ENCODE assay signal across 9 cellular contexts in genomic region chr1:37323486-37324377, GRCh38.
DNase-seq lines count a peak whose midpoint lies in the region; TF ChIP-seq lines count a peak whose summit lies in the region.
"Had no signal": no experiment of that assay in that cellular context is flagged by ENCODE, and none has a peak within 500 bp of the region (broad histone marks: within the 10 kb centered on the region; RNA-seq: fewer than 3 reads in every experiment).

No MANE protein-coding gene starts in this region.

- TF ChIP-seq CTCF in BJ (IDR thresholded peaks at IDR 0.05; ENCODE audit: insufficient read depth, low read depth, low read length) (peak; percentile 58), GM12873 (IDR thresholded peaks at IDR 0.05; ENCODE audit: insufficient read depth, low read depth, low read length, missing control alignments) (peak; percentile 84), epithelial cell of proximal tubule (conservative IDR thresholded peaks at IDR 0.05; ENCODE audit: low read depth, low read length) (peak; percentile 68)

- no peaks in the 10 kb centered on the region for H3K27me3 ChIP-seq in BJ (ENCODE audit: control insufficient read depth, insufficient read depth, low read length)

- DNase-seq in BJ (ENCODE audit: low read depth) (no peak), OCI-M1 (lab: John Stamatoyannopoulos, UW) (peak; percentile 63), epithelial cell of proximal tubule (ENCODE audit: low read depth) (no peak), medulla oblongata (ENCODE audit: extremely low spot score) (no peak), midbrain (lab: John Stamatoyannopoulos, UW) (no peak), activated gamma-delta T cell (lab: John Stamatoyannopoulos, UW) (no peak)
- peak; percentile 6 for DNase-seq in stimulated activated CD4-positive, alpha-beta T cell treated with anti-CD3 and anti-CD28 coated beads, Interleukin-4, amount 100 ng/mL, for 48 hours (ENCODE audit: low read depth in 2 of 2)

- POLR2A ChIA-PET in BJ (lab: Charles Lee): no interaction called here

- no peaks in the 10 kb centered on the region for H3K36me3 ChIP-seq in BJ (ENCODE audit: control insufficient read depth, insufficient read depth, low read length)

- CTCF ChIA-PET in BJ (lab: Yijun Ruan, JAX): interaction anchor here (0.7 to 0.8 kb wide), 2 partner anchors 9 to 771 kb away, joined by 3 read pairs; no protein-coding TSS in a partner anchor

- H3K4me3 ChIP-seq in BJ (ENCODE audit: low read depth, low read length): no peak overlapping the region
- no peak overlapping the region for H3K4me3 ChIP-seq in epithelial cell of proximal tubule (ENCODE audit: low read depth, low read length)
- H3K4me3 ChIP-seq: lung had no signal

Comparison
In these comparisons a context has a peak if more than half of its experiments do, and no peak if none do; other contexts are left out.
1. DNase-seq: peak in OCI-M1 (single experiment) and stimulated activated CD4-positive, alpha-beta T cell treated with anti-CD3 and anti-CD28 coated beads, Interleukin-4, amount 100 ng/mL, for 48 hours (2 of 2); none in BJ (single experiment), epithelial cell of proximal tubule (single experiment), medulla oblongata (single experiment), midbrain (single experiment) and activated gamma-delta T cell (single experiment).
2. Peak in every context shown above with its lines, with median percentiles within 50 percentile points of each other: CTCF ChIP-seq.